In the genomic region with DNA sequence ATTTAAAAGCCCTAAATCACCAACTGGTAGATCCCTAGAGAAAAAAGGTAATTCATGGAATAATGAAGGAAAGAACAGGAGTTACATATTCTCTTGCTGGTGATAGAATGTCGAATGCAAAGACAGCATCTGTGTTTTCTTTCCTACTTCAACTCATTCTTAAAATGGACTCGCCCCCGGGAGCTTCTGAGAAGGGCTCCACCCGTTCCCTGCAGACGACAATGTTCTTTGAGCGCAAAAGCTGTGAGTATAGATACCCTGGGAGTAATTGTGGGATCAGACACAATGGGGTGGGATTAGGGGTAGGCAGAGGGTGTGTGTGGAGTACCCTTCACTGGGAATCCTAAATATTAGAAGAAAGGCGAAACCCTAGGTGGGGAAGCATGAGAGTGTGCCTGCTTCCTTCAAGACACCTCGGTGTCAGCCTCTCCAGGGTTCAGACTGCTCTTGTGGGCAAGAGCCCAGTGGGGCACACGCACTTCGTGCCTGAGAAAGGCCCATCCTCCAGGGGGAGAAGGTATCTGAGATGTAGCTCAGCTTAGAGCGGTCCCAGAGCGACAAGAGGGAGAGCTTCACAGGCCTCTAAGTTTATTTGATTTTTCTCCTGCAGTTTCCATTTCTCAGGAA, we compare ENCODE assay signal across 14 cellular contexts.
DNase-seq lines count a peak whose midpoint lies in the region; ATAC-seq and TF ChIP-seq lines count a peak whose summit lies in the region.
"Had no signal": no experiment of that assay in that cellular context is flagged by ENCODE, and none has a peak within 500 bp of the region (broad histone marks: within the 10 kb centered on the region; RNA-seq: fewer than 3 reads in every experiment).

No MANE protein-coding gene starts in this region.

- H2BK120ac ChIP-seq in neuronal stem cell (ENCODE audit: low read depth, low read length): no peak overlapping the region

- no peaks in the 10 kb centered on the region for H3K79me1 ChIP-seq in neuronal stem cell (ENCODE audit: low read depth, low read length)

- no peak overlapping the region for H2AK5ac ChIP-seq in neuronal stem cell (ENCODE audit: low read depth, low read length)

- no peak for TF ChIP-seq EP300 in SK-N-SH (IDR thresholded peaks at IDR 0.05; ENCODE audit: borderline replicate concordance in 1 of 2, low read depth in 1 of 2, low read length in 1 of 2)

- DNase-seq in SK-N-SH (peak; percentile 19), PC-9 (no peak), neuronal stem cell (ENCODE audit: low spot score) (no peak), Right ventricle myocardium inferior (ENCODE audit: missing footprints) (no peak), WERI-Rb-1 (no peak)
- DNase-seq in effector memory CD8-positive, alpha-beta T cell: no peak
- DNase-seq: ACHN, NCI-H2107, Right ventricle myocardium superior, upper lobe of right lung had no signal

- H3K27ac Mint-ChIP-seq in effector memory CD8-positive, alpha-beta T cell: no peak overlapping the region

- H3K27me3 ChIP-seq in SK-N-SH (ENCODE audit: insufficient read depth) (no peaks in the 10 kb centered on the region), PC-9 (ENCODE audit: insufficient read depth, low read depth) (no peaks in the 10 kb centered on the region), neuronal stem cell (ENCODE audit: control insufficient read depth in 3 of 3, insufficient read depth in 3 of 3, low read depth in 1 of 3, low read length in 3 of 3) (peaks cover 5 to 33% (median 30%) of the 10 kb centered on the region in 3 experiments), WERI-Rb-1 (ENCODE audit: insufficient read depth, low read depth, severe bottlenecking) (peaks cover 5% of the 10 kb centered on the region)

- intact Hi-C loops in PC-9 (cut with micrococcal nuclease; ENCODE audit: unreplicated experiment) (no loop called here), Right ventricle myocardium inferior (cut with DNase I) (no loop called here)

- no peak for ATAC-seq in SK-N-SH treated with all-trans-retinoic acid at 6 μM for 48 hours
- ATAC-seq in effector memory CD8-positive, alpha-beta T cell (replicated peaks): no peak
- ATAC-seq in Right ventricle myocardium inferior: no peak
- ATAC-seq in GM19463 (IDR thresholded peaks at IDR 0.05; ENCODE audit: unreplicated experiment): no peak
- ATAC-seq: activated CD4-positive, CD25-positive, alpha-beta regulatory T cell treated with anti-CD3 and anti-CD28 coated beads, Interleukin-2, amount 50 U/mL, for 24 hours; K562 had no signal

- peak overlapping the region; percentile 90 for H3K4me2 ChIP-seq in SK-N-SH
- no peak overlapping the region for H3K4me2 ChIP-seq in PC-9
- no peak overlapping the region for H3K4me2 ChIP-seq in neuronal stem cell (ENCODE audit: insufficient read depth, low read length, poor library complexity, severe bottlenecking)

- peaks cover 20 to 22% of the 10 kb centered on the region in 2 donors for H3K4me1 Mint-ChIP-seq in effector memory CD8-positive, alpha-beta T cell (ENCODE audit: low read depth in 2 of 2)

- peaks cover 0 to 15% of the 10 kb centered on the region in 2 experiments; a peak in 2 of 4 replicates for H3K4me1 ChIP-seq in SK-N-SH (ENCODE audit: control insufficient read depth in 1 of 2, insufficient read depth in 2 of 2, low read depth in 1 of 2, low read length in 1 of 2)
- no peaks in the 10 kb centered on the region for H3K4me1 ChIP-seq in PC-9 (replicated peaks; ENCODE audit: insufficient read depth)
- H3K4me1 ChIP-seq in neuronal stem cell (ENCODE audit: control insufficient read depth in 2 of 2, insufficient read depth in 1 of 2, low read depth in 1 of 2, low read length in 2 of 2): peaks cover 6 to 7% of the 10 kb centered on the region in 2 donors

- TSS peak; percentile 43 for BruUV-seq in PC-9 (replicated peaks; lab: Mats Ljungman, UMichigan)

- H3F3A ChIP-seq in SK-N-SH (replicated peaks; ENCODE audit: insufficient read depth) (peaks cover 19% of the 10 kb centered on the region), PC-9 (ENCODE audit: insufficient read depth, low read depth) (no peaks in the 10 kb centered on the region)

- no peak overlapping the region for H3K23ac ChIP-seq in neuronal stem cell (ENCODE audit: low read depth, low read length, poor library complexity)

- H3K4me3 ChIP-seq in SK-N-SH (ENCODE audit: low read depth in 2 of 2, low read length in 1 of 2): peak overlapping the region; percentile 76 to 79
- no peak overlapping the region for H3K4me3 ChIP-seq in PC-9
- no peak overlapping the region for H3K4me3 ChIP-seq in neuronal stem cell (ENCODE audit: low read length in 2 of 2)
- no peak overlapping the region for H3K4me3 ChIP-seq in WERI-Rb-1 (ENCODE audit: low read depth, low read length)
- H3K4me3 ChIP-seq: K562 had no signal

- H3K18ac ChIP-seq in neuronal stem cell (ENCODE audit: low read length): no peak overlapping the region

- no peaks in the 10 kb centered on the region for H3K9me3 Mint-ChIP-seq in effector memory CD8-positive, alpha-beta T cell

- no peak overlapping the region for H3K14ac ChIP-seq in neuronal stem cell (ENCODE audit: low read length)

- no peak for TF ChIP-seq RAD21 in SK-N-SH (IDR thresholded peaks at IDR 0.05; ENCODE audit: low read length)

- H3K9me3 ChIP-seq in SK-N-SH: no peaks in the 10 kb centered on the region
- no peaks in the 10 kb centered on the region for H3K9me3 ChIP-seq in PC-9 (ENCODE audit: insufficient read depth, low read depth)
- no peaks in the 10 kb centered on the region for H3K9me3 ChIP-seq in neuronal stem cell (replicated peaks in 1 of 2; ENCODE audit: control insufficient read depth in 2 of 2, insufficient read depth in 1 of 2, low read depth in 1 of 2, low read length in 2 of 2)
- H3K9me3 ChIP-seq in WERI-Rb-1 (ENCODE audit: severe bottlenecking): no peaks in the 10 kb centered on the region
- H3K9me3 ChIP-seq: upper lobe of right lung had no signal

- H4K91ac ChIP-seq in neuronal stem cell (ENCODE audit: low read depth, low read length, poor library complexity): no peak overlapping the region

- H3K36me3 Mint-ChIP-seq in effector memory CD8-positive, alpha-beta T cell (ENCODE audit: insufficient read depth): peaks cover 6% of the 10 kb centered on the region

- H3K4ac ChIP-seq in neuronal stem cell (ENCODE audit: low read length): no peak overlapping the region

- no peak overlapping the region for H2BK15ac ChIP-seq in neuronal stem cell (ENCODE audit: low read length)

- peak overlapping the region; percentile 3 to 76 for H3K4me3 Mint-ChIP-seq in effector memory CD8-positive, alpha-beta T cell

- H4K8ac ChIP-seq in neuronal stem cell (ENCODE audit: low read depth, low read length): no peak overlapping the region

- H3K9me2 ChIP-seq in SK-N-SH (no peaks in the 10 kb centered on the region), PC-9 (ENCODE audit: insufficient read depth) (no peaks in the 10 kb centered on the region; the same call in 1 of the 2 replicates)

- 78% methylated on average over 12 of the region's 12 CpGs for WGBS in SK-N-SH (ENCODE audit: low lambda C conversion rate)
- no CpG with 5 or more reads among the region's 12 CpGs for WGBS in neuronal stem cell (ENCODE audit: extremely low coverage in 2 of 2, insufficient read length in 2 of 2, insufficient replicate concordance in 1 of 2), 2 donors

- H2AFZ ChIP-seq in SK-N-SH (ENCODE audit: low read depth) (no peak overlapping the region), PC-9 (no peak overlapping the region), neuronal stem cell (ENCODE audit: low read length) (peak overlapping the region; percentile 93)

- no peak for TF ChIP-seq CTCF in SK-N-SH (IDR thresholded peaks at IDR 0.05)
- TF ChIP-seq CTCF in PC-9 (conservative IDR thresholded peaks at IDR 0.05): no peak
- TF ChIP-seq CTCF in WERI-Rb-1 (IDR thresholded peaks at IDR 0.05; ENCODE audit: low read depth, low read length): no peak

- POLR2A ChIA-PET in SK-N-SH (lab: Yijun Ruan, JAX): interaction anchor here (0.9 to 1.2 kb wide), 3 partner anchors 10 to 217 kb away, joined by 3 read pairs; no protein-coding TSS in a partner anchor
- POLR2A ChIA-PET in PC-9 (lab: Charles Lee; ENCODE audit: unreplicated experiment): interaction anchor here (0.8 kb wide), 1 partner anchor 48 kb away, joined by 5 read pairs; no protein-coding TSS in a partner anchor

- peaks cover 97% of the 10 kb centered on the region for H3K79me2 ChIP-seq in SK-N-SH (ENCODE audit: insufficient read depth)
- H3K79me2 ChIP-seq in PC-9 (ENCODE audit: low read depth): no peaks in the 10 kb centered on the region

- H3K9ac ChIP-seq in SK-N-SH (peak overlapping the region; percentile 80), neuronal stem cell (ENCODE audit: low read depth, low read length, poor library complexity) (no peak overlapping the region)

- no peak overlapping the region for H2BK5ac ChIP-seq in neuronal stem cell (ENCODE audit: low read length)

- CTCF ChIA-PET in SK-N-SH (lab: Yijun Ruan, JAX) (interaction anchor here (0.7 to 2.1 kb wide), 4 partner anchors 67 to 906 kb away, joined by 3 to 11 read pairs (median 3); no protein-coding TSS in a partner anchor), PC-9 (lab: Charles Lee) (interaction anchor here (0.6 kb wide), 1 partner anchor 38 kb away, joined by 3 read pairs; no protein-coding TSS in a partner anchor)

- H3K27ac ChIP-seq in SK-N-SH (ENCODE audit: low read depth in 2 of 2, low read length in 1 of 2) (peak overlapping the region; percentile 60 to 71), PC-9 (no peak overlapping the region), neuronal stem cell (replicated peaks; ENCODE audit: low read length) (no peak overlapping the region), WERI-Rb-1 (no peak overlapping the region)
- H3K27ac ChIP-seq: upper lobe of right lung had no signal

- peaks cover 63 to 68% of the 10 kb centered on the region in 2 donors for H3K27me3 Mint-ChIP-seq in effector memory CD8-positive, alpha-beta T cell

- H2BK12ac ChIP-seq in neuronal stem cell (ENCODE audit: low read length): no peak overlapping the region

- H3K36me3 ChIP-seq in SK-N-SH (replicated peaks in 1 of 2; ENCODE audit: control insufficient read depth in 1 of 2, insufficient read depth in 2 of 2, low read length in 1 of 2) (peaks cover 11 to 17% of the 10 kb centered on the region in 2 experiments), PC-9 (ENCODE audit: low read depth) (no peaks in the 10 kb centered on the region), neuronal stem cell (replicated peaks in 1 of 2; ENCODE audit: control insufficient read depth in 2 of 2, insufficient read depth in 2 of 2, low read length in 2 of 2) (no peaks in the 10 kb centered on the region), WERI-Rb-1 (no peaks in the 10 kb centered on the region)
- H3K36me3 ChIP-seq: upper lobe of right lung had no signal

- no peaks in the 10 kb centered on the region for H4K20me1 ChIP-seq in SK-N-SH (ENCODE audit: insufficient read depth)
- no peaks in the 10 kb centered on the region for H4K20me1 ChIP-seq in PC-9 (ENCODE audit: insufficient read depth)

TF ChIP-seq in SK-N-SH, 30 proteins besides CTCF, POLR2A, EP300 and RAD21 (continues in another document):
- TF ChIP-seq TAF1 (IDR thresholded peaks at IDR 0.05; ENCODE audit: borderline replicate concordance, low read depth, low read length) (no peak), NRF1 (IDR thresholded peaks at IDR 0.05; ENCODE audit: low read depth, low read length) (no peak)

TF ChIP-seq in SK-N-SH treated with all-trans-retinoic acid at 6 μM for 48 hours, 23 proteins besides CTCF, POLR2A, EP300 and RAD21:
- TF ChIP-seq SNAI2 (CRISPR knock-in tag; IDR thresholded peaks at IDR 0.05): no peak
- TF ChIP-seq ZFP3 (CRISPR knock-in tag; IDR thresholded peaks at IDR 0.05): no peak

Comparison
In these comparisons a context has a peak if more than half of its experiments do, and no peak if none do; other contexts are left out.
1. H3K27ac ChIP-seq: peak in SK-N-SH (2 of 2); none in PC-9 (single experiment), neuronal stem cell (single experiment) and WERI-Rb-1 (single experiment).
2. H3K4me3 ChIP-seq: peak in SK-N-SH (2 of 2); none in PC-9 (single experiment), neuronal stem cell (0 of 2) and WERI-Rb-1 (single experiment).